29 cellular contexts compared by ENCODE assay signal in the genomic region with DNA sequence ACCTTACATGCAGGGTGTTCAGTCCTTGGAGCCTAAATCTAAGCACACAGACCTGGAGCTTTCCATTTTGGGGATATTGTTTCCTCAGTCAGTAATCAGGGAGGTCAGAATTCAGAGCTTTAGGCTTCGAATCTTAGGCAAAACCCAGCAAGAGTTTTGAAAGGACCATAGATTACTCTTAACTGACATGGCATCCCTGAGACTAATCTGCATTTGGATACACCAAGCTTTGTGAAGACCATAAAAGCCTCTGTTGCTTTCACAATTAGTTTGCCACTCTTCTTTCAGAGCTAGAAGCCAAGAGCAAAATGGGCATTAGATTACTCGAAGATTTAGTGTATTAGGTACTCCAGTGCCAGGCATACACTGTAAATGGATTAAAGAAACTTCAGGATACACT.
"Had no signal": no experiment of that assay in that cellular context is flagged by ENCODE, and none has a peak within 500 bp of the region (broad histone marks: within the 10 kb centered on the region; RNA-seq: fewer than 3 reads in every experiment).

No MANE protein-coding gene starts in this region.

- DNase-seq: hippocampal formation; left colon; left lung; lower lobe of right lung; mammary epithelial cell; mesenchymal stem cell; naive thymus-derived CD8-positive, alpha-beta T cell; pancreas; posterior cingulate gyrus; retina; right cardiac atrium; stimulated activated CD4-positive, alpha-beta T cell treated with anti-CD3 and anti-CD28 coated beads, Interleukin-12 subunit alpha, Interleukin-12 subunit beta, amount 100 ng/mL, for 4 hours; stimulated activated CD4-positive, alpha-beta T cell treated with anti-CD3 and anti-CD28 coated beads, Interleukin-15, amount 100 ng/mL, for 24 hours; stimulated activated CD4-positive, alpha-beta T cell treated with anti-CD3 and anti-CD28 coated beads, Interleukin-2, amount 100 ng/mL, for 24 hours; stimulated activated CD4-positive, alpha-beta T cell treated with anti-CD3 and anti-CD28 coated beads, Interleukin-4, amount 100 ng/mL, for 24 hours; stimulated activated naive CD4-positive, alpha-beta T cell; tibial artery; trophoblast cell; upper lobe of right lung had no signal

- H3K27me3 ChIP-seq: left lung, pancreas, suprapubic skin, tibial artery, upper lobe of right lung had no signal

- H3K4me1 Mint-ChIP-seq: naive thymus-derived CD8-positive, alpha-beta T cell; stimulated activated effector memory CD8-positive, alpha-beta T cell treated with anti-CD3 and anti-CD28 coated beads, Interleukin-12 subunit alpha, Interleukin-12 subunit beta, amount 100 ng/mL, for 72 hours had no signal

- H3K4me3 ChIP-seq: left lung, lower lobe of right lung, pancreas, prostate gland, skin epidermis, suprapubic skin, thoracic aorta, tibial artery, upper lobe of right lung had no signal

- H3K27ac ChIP-seq: left lung, lower lobe of right lung, pancreas, prostate gland, skin epidermis, suprapubic skin, thoracic aorta, tibial artery, upper lobe of right lung had no signal

- H3K27me3 Mint-ChIP-seq: stimulated activated naive CD8-positive, alpha-beta T cell treated with anti-CD3 and anti-CD28 coated beads, Interleukin-15, Interleukin-2, amounts not matched to agents 100 ng/mL and 50 ng/mL, for 24 hours had no signal

- H3K9me3 Mint-ChIP-seq: nephron; stimulated activated effector memory CD8-positive, alpha-beta T cell treated with anti-CD3 and anti-CD28 coated beads, Interleukin-12 subunit alpha, Interleukin-12 subunit beta, amount 100 ng/mL, for 72 hours; stimulated activated naive CD8-positive, alpha-beta T cell treated with anti-CD3 and anti-CD28 coated beads, Interleukin-15, Interleukin-2, amounts not matched to agents 100 ng/mL and 50 ng/mL, for 24 hours had no signal

- FAIRE-seq: keratinocyte, pancreas, urothelium cell line had no signal

- H3K27ac Mint-ChIP-seq: naive thymus-derived CD8-positive, alpha-beta T cell; nephron; stimulated activated effector memory CD8-positive, alpha-beta T cell treated with anti-CD3 and anti-CD28 coated beads, Interleukin-12 subunit alpha, Interleukin-12 subunit beta, amount 100 ng/mL, for 72 hours; stimulated activated naive CD8-positive, alpha-beta T cell treated with anti-CD3 and anti-CD28 coated beads, Interleukin-15, Interleukin-2, amounts not matched to agents 100 ng/mL and 50 ng/mL, for 24 hours had no signal

- ATAC-seq: left colon; left lung; lower lobe of right lung; naive thymus-derived CD8-positive, alpha-beta T cell; pancreas; right cardiac atrium; sciatic nerve; stimulated activated effector memory CD8-positive, alpha-beta T cell treated with anti-CD3 and anti-CD28 coated beads, Interleukin-12 subunit alpha, Interleukin-12 subunit beta, amount 100 ng/mL, for 72 hours; upper lobe of right lung had no signal

- H3K4me3 Mint-ChIP-seq: naive thymus-derived CD8-positive, alpha-beta T cell; nephron; stimulated activated effector memory CD8-positive, alpha-beta T cell treated with anti-CD3 and anti-CD28 coated beads, Interleukin-12 subunit alpha, Interleukin-12 subunit beta, amount 100 ng/mL, for 72 hours; stimulated activated naive CD8-positive, alpha-beta T cell treated with anti-CD3 and anti-CD28 coated beads, Interleukin-15, Interleukin-2, amounts not matched to agents 100 ng/mL and 50 ng/mL, for 24 hours had no signal

- H3K36me3 ChIP-seq: left lung, lower lobe of right lung, pancreas, prostate gland, suprapubic skin, thoracic aorta, tibial artery, upper lobe of right lung had no signal

- H3K4me1 ChIP-seq: left lung, lower lobe of right lung, pancreas, prostate gland, suprapubic skin, tibial artery, upper lobe of right lung had no signal

- H3K36me3 Mint-ChIP-seq: naive thymus-derived CD8-positive, alpha-beta T cell; stimulated activated effector memory CD8-positive, alpha-beta T cell treated with anti-CD3 and anti-CD28 coated beads, Interleukin-12 subunit alpha, Interleukin-12 subunit beta, amount 100 ng/mL, for 72 hours had no signal

- H3K9me3 ChIP-seq: left lung, lower lobe of right lung, pancreas, prostate gland, suprapubic skin, thoracic aorta, tibial artery, upper lobe of right lung had no signal
